ENCODE assay signal across 1 cellular context in the genomic region with DNA sequence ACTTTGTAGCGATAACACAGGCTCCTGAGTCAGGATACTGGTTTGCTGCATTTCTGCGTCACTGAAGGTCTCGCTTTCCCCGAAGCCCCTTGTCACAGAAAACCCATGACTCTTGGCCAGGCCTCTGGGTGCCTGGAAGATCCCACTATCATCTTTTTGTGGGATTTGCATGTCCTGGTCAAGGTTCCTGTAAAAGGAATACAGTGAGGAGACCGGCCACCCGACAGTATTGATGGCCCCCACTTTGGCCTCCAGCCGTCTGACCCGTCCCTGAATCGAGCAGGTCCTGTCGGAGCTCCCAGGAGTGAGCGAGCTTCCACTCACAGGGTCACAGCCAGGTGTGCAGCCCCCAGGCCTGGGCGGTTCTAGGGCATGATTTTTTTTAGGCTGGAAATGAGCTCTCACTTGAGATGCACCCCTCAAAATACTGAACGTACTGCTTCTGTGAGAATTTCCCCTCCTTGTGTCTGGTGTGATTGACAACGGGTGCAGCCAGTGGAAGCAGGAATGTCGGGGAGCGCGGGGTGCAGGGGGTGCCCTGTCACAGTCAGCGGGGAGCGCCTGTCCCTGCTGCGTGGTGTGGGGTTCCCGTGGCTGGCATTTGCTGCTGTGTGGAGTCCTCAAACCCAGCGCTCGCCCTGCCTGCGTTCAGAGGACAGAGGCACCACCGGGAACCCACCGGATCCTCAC.
TF ChIP-seq lines count a peak whose summit lies in the region.

No MANE protein-coding gene starts in this region.

TF ChIP-seq in WTC11, 78 proteins besides CTCF, POLR2A, EP300 and RAD21:
- no peak for TF ChIP-seq RORB (CRISPR knock-in tag; IDR thresholded peaks at IDR 0.05)
- TF ChIP-seq, protein P1, sequence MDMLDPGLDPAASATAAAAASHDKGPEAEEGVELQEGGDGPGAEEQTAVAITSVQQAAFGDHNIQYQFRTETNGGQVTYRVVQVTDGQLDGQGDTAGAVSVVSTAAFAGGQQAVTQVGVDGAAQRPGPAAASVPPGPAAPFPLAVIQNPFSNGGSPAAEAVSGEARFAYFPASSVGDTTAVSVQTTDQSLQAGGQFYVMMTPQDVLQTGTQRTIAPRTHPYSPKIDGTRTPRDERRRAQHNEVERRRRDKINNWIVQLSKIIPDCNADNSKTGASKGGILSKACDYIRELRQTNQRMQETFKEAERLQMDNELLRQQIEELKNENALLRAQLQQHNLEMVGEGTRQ (CRISPR knock-in tag; IDR thresholded peaks at IDR 0.05) = no peak
- no peak for TF ChIP-seq EMX1 (CRISPR knock-in tag; IDR thresholded peaks at IDR 0.05)
- TF ChIP-seq OVOL2 (CRISPR knock-in tag; IDR thresholded peaks at IDR 0.05; ENCODE audit: borderline replicate concordance) = no peak
- TF ChIP-seq, protein P2, sequence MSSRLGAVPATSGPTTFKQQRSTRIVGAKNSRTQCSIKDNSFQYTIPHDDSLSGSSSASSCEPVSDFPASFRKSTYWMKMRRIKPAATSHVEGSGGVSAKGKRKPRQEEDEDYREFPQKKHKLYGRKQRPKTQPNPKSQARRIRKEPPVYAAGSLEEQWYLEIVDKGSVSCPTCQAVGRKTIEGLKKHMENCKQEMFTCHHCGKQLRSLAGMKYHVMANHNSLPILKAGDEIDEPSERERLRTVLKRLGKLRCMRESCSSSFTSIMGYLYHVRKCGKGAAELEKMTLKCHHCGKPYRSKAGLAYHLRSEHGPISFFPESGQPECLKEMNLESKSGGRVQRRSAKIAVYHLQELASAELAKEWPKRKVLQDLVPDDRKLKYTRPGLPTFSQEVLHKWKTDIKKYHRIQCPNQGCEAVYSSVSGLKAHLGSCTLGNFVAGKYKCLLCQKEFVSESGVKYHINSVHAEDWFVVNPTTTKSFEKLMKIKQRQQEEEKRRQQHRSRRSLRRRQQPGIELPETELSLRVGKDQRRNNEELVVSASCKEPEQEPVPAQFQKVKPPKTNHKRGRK (CRISPR knock-in tag; IDR thresholded peaks at IDR 0.05; ENCODE audit: borderline replicate concordance) = no peak
- TF ChIP-seq, protein P3, sequence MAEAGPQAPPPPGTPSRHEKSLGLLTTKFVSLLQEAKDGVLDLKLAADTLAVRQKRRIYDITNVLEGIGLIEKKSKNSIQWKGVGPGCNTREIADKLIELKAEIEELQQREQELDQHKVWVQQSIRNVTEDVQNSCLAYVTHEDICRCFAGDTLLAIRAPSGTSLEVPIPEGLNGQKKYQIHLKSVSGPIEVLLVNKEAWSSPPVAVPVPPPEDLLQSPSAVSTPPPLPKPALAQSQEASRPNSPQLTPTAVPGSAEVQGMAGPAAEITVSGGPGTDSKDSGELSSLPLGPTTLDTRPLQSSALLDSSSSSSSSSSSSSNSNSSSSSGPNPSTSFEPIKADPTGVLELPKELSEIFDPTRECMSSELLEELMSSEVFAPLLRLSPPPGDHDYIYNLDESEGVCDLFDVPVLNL (CRISPR knock-in tag; IDR thresholded peaks at IDR 0.05; ENCODE audit: borderline replicate concordance, low read depth) = no peak
- TF ChIP-seq, protein P4, sequence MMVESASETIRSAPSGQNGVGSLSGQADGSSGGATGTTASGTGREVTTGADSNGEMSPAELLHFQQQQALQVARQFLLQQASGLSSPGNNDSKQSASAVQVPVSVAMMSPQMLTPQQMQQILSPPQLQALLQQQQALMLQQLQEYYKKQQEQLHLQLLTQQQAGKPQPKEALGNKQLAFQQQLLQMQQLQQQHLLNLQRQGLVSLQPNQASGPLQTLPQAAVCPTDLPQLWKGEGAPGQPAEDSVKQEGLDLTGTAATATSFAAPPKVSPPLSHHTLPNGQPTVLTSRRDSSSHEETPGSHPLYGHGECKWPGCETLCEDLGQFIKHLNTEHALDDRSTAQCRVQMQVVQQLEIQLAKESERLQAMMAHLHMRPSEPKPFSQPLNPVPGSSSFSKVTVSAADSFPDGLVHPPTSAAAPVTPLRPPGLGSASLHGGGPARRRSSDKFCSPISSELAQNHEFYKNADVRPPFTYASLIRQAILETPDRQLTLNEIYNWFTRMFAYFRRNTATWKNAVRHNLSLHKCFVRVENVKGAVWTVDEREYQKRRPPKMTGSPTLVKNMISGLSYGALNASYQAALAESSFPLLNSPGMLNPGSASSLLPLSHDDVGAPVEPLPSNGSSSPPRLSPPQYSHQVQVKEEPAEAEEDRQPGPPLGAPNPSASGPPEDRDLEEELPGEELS (CRISPR knock-in tag; IDR thresholded peaks at IDR 0.05) = no peak
- TF ChIP-seq TEAD1 (CRISPR knock-in tag; IDR thresholded peaks at IDR 0.05) = no peak
- TF ChIP-seq NR1H2 (CRISPR knock-in tag; IDR thresholded peaks at IDR 0.05) = no peak
- no peak for TF ChIP-seq NR3C1 (CRISPR knock-in tag; conservative IDR thresholded peaks at IDR 0.05; ENCODE audit: low read depth)
- no peak for TF ChIP-seq NFYB (CRISPR knock-in tag; conservative IDR thresholded peaks at IDR 0.05; ENCODE audit: low read depth)
- TF ChIP-seq, protein P5, sequence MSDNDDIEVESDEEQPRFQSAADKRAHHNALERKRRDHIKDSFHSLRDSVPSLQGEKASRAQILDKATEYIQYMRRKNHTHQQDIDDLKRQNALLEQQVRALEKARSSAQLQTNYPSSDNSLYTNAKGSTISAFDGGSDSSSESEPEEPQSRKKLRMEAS (CRISPR knock-in tag; IDR thresholded peaks at IDR 0.05) = no peak
- no peak for TF ChIP-seq ZNF138 (CRISPR knock-in tag; conservative IDR thresholded peaks at IDR 0.05)
- TF ChIP-seq NR2C2 (CRISPR knock-in tag; IDR thresholded peaks at IDR 0.05) = no peak
- TF ChIP-seq, protein P6, sequence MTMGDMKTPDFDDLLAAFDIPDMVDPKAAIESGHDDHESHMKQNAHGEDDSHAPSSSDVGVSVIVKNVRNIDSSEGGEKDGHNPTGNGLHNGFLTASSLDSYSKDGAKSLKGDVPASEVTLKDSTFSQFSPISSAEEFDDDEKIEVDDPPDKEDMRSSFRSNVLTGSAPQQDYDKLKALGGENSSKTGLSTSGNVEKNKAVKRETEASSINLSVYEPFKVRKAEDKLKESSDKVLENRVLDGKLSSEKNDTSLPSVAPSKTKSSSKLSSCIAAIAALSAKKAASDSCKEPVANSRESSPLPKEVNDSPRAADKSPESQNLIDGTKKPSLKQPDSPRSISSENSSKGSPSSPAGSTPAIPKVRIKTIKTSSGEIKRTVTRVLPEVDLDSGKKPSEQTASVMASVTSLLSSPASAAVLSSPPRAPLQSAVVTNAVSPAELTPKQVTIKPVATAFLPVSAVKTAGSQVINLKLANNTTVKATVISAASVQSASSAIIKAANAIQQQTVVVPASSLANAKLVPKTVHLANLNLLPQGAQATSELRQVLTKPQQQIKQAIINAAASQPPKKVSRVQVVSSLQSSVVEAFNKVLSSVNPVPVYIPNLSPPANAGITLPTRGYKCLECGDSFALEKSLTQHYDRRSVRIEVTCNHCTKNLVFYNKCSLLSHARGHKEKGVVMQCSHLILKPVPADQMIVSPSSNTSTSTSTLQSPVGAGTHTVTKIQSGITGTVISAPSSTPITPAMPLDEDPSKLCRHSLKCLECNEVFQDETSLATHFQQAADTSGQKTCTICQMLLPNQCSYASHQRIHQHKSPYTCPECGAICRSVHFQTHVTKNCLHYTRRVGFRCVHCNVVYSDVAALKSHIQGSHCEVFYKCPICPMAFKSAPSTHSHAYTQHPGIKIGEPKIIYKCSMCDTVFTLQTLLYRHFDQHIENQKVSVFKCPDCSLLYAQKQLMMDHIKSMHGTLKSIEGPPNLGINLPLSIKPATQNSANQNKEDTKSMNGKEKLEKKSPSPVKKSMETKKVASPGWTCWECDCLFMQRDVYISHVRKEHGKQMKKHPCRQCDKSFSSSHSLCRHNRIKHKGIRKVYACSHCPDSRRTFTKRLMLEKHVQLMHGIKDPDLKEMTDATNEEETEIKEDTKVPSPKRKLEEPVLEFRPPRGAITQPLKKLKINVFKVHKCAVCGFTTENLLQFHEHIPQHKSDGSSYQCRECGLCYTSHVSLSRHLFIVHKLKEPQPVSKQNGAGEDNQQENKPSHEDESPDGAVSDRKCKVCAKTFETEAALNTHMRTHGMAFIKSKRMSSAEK (CRISPR knock-in tag; IDR thresholded peaks at IDR 0.05; ENCODE audit: borderline replicate concordance) = no peak
- TF ChIP-seq GRHL2 (CRISPR knock-in tag; IDR thresholded peaks at IDR 0.05; ENCODE audit: insufficient replicate concordance, severe bottlenecking) = no peak
